ENCODE assay signal across 18 cellular contexts in the genomic region with DNA sequence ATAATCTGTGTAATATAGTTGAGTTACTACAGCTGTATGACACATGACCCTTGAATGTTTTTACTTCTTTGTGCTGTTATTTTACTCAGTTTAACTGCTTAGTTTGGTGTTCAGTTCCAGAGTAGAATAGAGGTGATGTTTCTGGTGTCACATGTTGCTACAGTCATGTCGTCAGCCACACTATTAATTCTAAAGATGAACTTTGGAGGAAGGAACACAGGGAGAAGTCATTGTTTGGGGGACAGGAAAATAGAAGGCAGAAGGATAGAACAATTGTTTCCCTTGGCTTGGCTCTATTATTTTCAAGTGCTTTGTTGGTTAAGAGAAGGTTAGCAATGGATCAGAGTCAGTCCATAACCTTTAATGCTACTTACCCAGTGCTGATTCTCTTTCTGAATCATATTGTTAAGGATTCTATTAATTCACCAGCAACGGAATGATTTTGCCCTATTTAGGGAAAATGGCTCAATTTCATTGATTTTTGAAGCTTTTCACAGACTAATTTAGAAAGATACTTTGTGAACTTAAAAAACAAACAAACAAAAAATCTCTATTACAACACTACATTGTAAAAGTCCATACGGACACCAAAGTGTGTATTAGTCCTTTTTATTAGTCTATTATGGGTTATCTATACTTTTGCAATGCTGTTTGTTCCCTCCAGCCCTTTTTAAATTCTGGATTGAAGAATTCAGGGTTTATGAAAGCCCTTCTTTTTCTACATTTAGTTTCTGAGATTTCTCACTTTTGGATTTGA.
"Had no signal": no experiment of that assay in that cellular context is flagged by ENCODE, and none has a peak within 500 bp of the region (broad histone marks: within the 10 kb centered on the region; RNA-seq: fewer than 3 reads in every experiment).

No MANE protein-coding gene starts in this region.

- DNase-seq: activated CD4-positive, alpha-beta T cell treated with anti-CD3 and anti-CD28 coated beads for 1 hour; activated gamma-delta T cell; effector memory CD4-positive, alpha-beta T cell; foreskin fibroblast; glutamatergic neuron; kidney; mesenchymal stem cell; mucosa of descending colon; naive B cell; pancreas; stimulated activated CD4-positive, alpha-beta T cell treated with anti-CD3 and anti-CD28 coated beads, Interleukin-2, amount 100 ng/mL, for 24 hours; stimulated activated naive CD8-positive, alpha-beta T cell treated with anti-CD3 and anti-CD28 coated beads, Interleukin-15, Interleukin-2, amounts not matched to agents 100 U/mL and 50 U/mL, for 24 hours; substantia nigra; T-helper 17 cell; transverse colon had no signal

- H3K4me3 ChIP-seq: mucosa of descending colon, pancreas, transverse colon had no signal

- ATAC-seq: mucosa of descending colon, pancreas, T-helper 17 cell had no signal

- FAIRE-seq: astrocyte, bronchial epithelial cell, kidney, pancreas had no signal

- H3K27me3 ChIP-seq: pancreas, transverse colon had no signal

- H3K27ac ChIP-seq: pancreas, transverse colon, VCaP had no signal

- H3K4me1 ChIP-seq: pancreas, transverse colon had no signal

- H3K9me3 ChIP-seq: mucosa of descending colon, pancreas, transverse colon had no signal

- H3K36me3 ChIP-seq: pancreas, transverse colon had no signal
